In genomic region chr9:117097761-117098160, GRCh38 we compare ENCODE assay signal across 33 cellular contexts.
"Had no signal": no experiment of that assay in that cellular context is flagged by ENCODE, and none has a peak within 500 bp of the region (broad histone marks: within the 10 kb centered on the region; RNA-seq: fewer than 3 reads in every experiment).

No MANE protein-coding gene starts in this region.

- H3K4me3 Mint-ChIP-seq: activated CD4-positive, alpha-beta memory T cell treated with anti-CD3 and anti-CD28 coated beads, Interleukin-2, amount 10 ng/mL, durations not matched to agents 7 days and 5 days; activated naive CD8-positive, alpha-beta T cell treated with anti-CD3 and anti-CD28 coated beads for 36 hours; activated T-cell treated with anti-CD3 and anti-CD28 coated beads, Interleukin-2, amount 50 U/mL, for 72 hours; activated T-helper 17 cell treated with anti-CD3 and anti-CD28 coated beads, Interleukin-2, amount 50 U/mL, for 72 hours had no signal

- H3K27ac Mint-ChIP-seq: activated CD4-positive, alpha-beta memory T cell treated with anti-CD3 and anti-CD28 coated beads, Interleukin-2, amount 10 ng/mL, durations not matched to agents 7 days and 5 days; activated naive CD8-positive, alpha-beta T cell treated with anti-CD3 and anti-CD28 coated beads for 36 hours; activated T-cell treated with anti-CD3 and anti-CD28 coated beads, Interleukin-2, amount 50 U/mL, for 72 hours; activated T-helper 17 cell treated with anti-CD3 and anti-CD28 coated beads, Interleukin-2, amount 50 U/mL, for 72 hours had no signal

- H3K27me3 ChIP-seq: brain microvascular endothelial cell, Peyer's patch had no signal

- DNase-seq: activated CD4-positive, alpha-beta memory T cell treated with anti-CD3 and anti-CD28 coated beads, Interleukin-2, amount 10 ng/mL, durations not matched to agents 7 days and 5 days; activated CD4-positive, alpha-beta T cell treated with anti-CD3 and anti-CD28 coated beads for 1 hour; activated CD4-positive, alpha-beta T cell treated with anti-CD3 and anti-CD28 coated beads for 48 hours; activated CD4-positive, CD25-positive, alpha-beta regulatory T cell; activated effector memory CD4-positive, alpha-beta T cell treated with anti-CD3 and anti-CD28 coated beads, Interleukin-2, amount 50 U/mL, for 16 hours; activated naive CD4-positive, alpha-beta T cell; activated naive CD4-positive, alpha-beta T cell treated with anti-CD3 and anti-CD28 coated beads, Interleukin-2, amount 50 U/mL, for 16 hours; activated naive CD8-positive, alpha-beta T cell treated with anti-CD3 and anti-CD28 coated beads for 36 hours; activated T-cell treated with anti-CD3 and anti-CD28 coated beads, Interleukin-2, amount 50 U/mL, for 1 hour; activated T-cell treated with anti-CD3 and anti-CD28 coated beads, Interleukin-2, amount 50 U/mL, for 72 hours; amniotic stem cell; aorta; brain microvascular endothelial cell; NCI-H1092 treated with DMSO at 0.1 percent for 48 hours; NCI-H1417; NCI-H146; NCI-H187; NCI-H2029 treated with DMSO at 0.1 percent for 48 hours; NCI-H2107; NCI-H226; NCI-H446 treated with DMSO at 0.1 percent for 48 hours; NCI-H69; NCI-H82; PC-3; Peyer's patch; Right ventricle myocardium superior; RPMI8226; SW 1271; T-helper 1 cell; T1000; WERI-Rb-1 had no signal

- H3K9me3 Mint-ChIP-seq: activated CD4-positive, alpha-beta memory T cell treated with anti-CD3 and anti-CD28 coated beads, Interleukin-2, amount 10 ng/mL, durations not matched to agents 7 days and 5 days; activated naive CD8-positive, alpha-beta T cell treated with anti-CD3 and anti-CD28 coated beads for 36 hours had no signal

- H3K27me3 Mint-ChIP-seq: activated CD4-positive, alpha-beta memory T cell treated with anti-CD3 and anti-CD28 coated beads, Interleukin-2, amount 10 ng/mL, durations not matched to agents 7 days and 5 days; activated naive CD8-positive, alpha-beta T cell treated with anti-CD3 and anti-CD28 coated beads for 36 hours had no signal

- H3K9me3 ChIP-seq: Peyer's patch had no signal

- H3K4me3 ChIP-seq: Peyer's patch had no signal

- ATAC-seq: activated T-cell treated with anti-CD3 and anti-CD28 coated beads, Interleukin-2, amount 50 U/mL, for 72 hours; activated T-helper 17 cell treated with anti-CD3 and anti-CD28 coated beads, Interleukin-2, amount 50 U/mL, for 72 hours; PC-3 had no signal

- H3K9ac ChIP-seq: KMS-11 had no signal

- H3K27ac ChIP-seq: brain microvascular endothelial cell, KMS-11, Peyer's patch, WERI-Rb-1 had no signal

- H3K4me1 Mint-ChIP-seq: activated CD4-positive, alpha-beta memory T cell treated with anti-CD3 and anti-CD28 coated beads, Interleukin-2, amount 10 ng/mL, durations not matched to agents 7 days and 5 days; activated naive CD8-positive, alpha-beta T cell treated with anti-CD3 and anti-CD28 coated beads for 36 hours; activated T-helper 17 cell treated with anti-CD3 and anti-CD28 coated beads, Interleukin-2, amount 50 U/mL, for 72 hours had no signal

- H3K36me3 ChIP-seq: brain microvascular endothelial cell, Peyer's patch had no signal

- H3K4me1 ChIP-seq: Peyer's patch had no signal

- H3K4me2 ChIP-seq: KMS-11 had no signal
